18 cellular contexts compared by ENCODE assay signal in the genomic region with DNA sequence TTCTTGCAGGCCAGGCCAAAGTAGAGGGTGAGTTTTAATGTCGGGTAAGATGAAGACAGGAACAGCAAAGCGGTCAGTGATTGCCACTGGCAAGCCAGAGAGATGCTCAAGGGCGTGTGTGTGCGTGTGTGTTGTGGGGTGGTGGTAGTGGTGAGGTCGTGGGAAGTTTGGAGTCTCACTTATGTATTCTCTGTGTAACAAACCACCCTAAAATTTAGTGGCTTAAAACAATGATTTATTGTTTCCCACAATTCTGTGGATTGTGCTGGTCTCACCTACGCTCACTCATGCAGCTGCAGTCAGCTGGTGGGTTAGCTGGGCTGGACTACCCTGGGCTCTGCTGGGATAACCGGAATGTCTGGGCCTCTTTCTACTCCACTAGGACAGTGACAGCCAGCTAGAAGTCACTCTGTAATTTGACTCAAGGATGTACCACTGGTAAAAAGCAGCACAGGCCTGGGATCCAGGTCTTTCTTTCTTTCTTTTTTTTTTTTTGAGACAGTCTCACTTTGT. TPM values are rescaled to one million over a fixed set of nuclear protein-coding genes. Genes with fewer than 3 reads are reported as not detected.
A peak's percentile ranks its signal among the peaks of the same experiment; 100 is the strongest.
DNase-seq lines count a peak whose midpoint lies in the region; ATAC-seq and FAIRE-seq lines count a peak whose summit lies in the region.
"Had no signal": no experiment of that assay in that cellular context is flagged by ENCODE, and none has a peak within 500 bp of the region (broad histone marks: within the 10 kb centered on the region; RNA-seq: fewer than 3 reads in every experiment).

No MANE protein-coding gene starts in this region.

- H3K36me3 ChIP-seq in neuronal stem cell (replicated peaks in 1 of 2; ENCODE audit: control insufficient read depth in 2 of 2, insufficient read depth in 2 of 2, low read length in 2 of 2): no peaks in the 10 kb centered on the region
- H3K36me3 ChIP-seq: sigmoid colon, SJCRH30 had no signal

- H3K27me3 Mint-ChIP-seq in activated T-cell treated with anti-CD3 and anti-CD28 coated beads, Interleukin-2, amount 50 U/mL, for 24 hours: no peaks in the 10 kb centered on the region
- H3K27me3 Mint-ChIP-seq in activated T-cell treated with anti-CD3 and anti-CD28 coated beads, Interleukin-2, amount 50 U/mL, for 4 hours (ENCODE audit: low read depth): no peaks in the 10 kb centered on the region
- no peaks in the 10 kb centered on the region for H3K27me3 Mint-ChIP-seq in activated naive CD8-positive, alpha-beta T cell treated with anti-CD3 and anti-CD28 coated beads, Interleukin-2, amount 10 ng/mL, durations not matched to agents 7 days and 5 days
- H3K27me3 Mint-ChIP-seq: CD4-positive, alpha-beta T cell had no signal

- no peak overlapping the region for H3K27ac ChIP-seq in neuronal stem cell (replicated peaks; ENCODE audit: low read length)
- H3K27ac ChIP-seq: sigmoid colon, SJCRH30, testis had no signal

- H3K9me3 ChIP-seq in neuronal stem cell (replicated peaks in 1 of 2; ENCODE audit: control insufficient read depth in 2 of 2, insufficient read depth in 1 of 2, low read depth in 1 of 2, low read length in 2 of 2): peaks cover 0 to 2% of the 10 kb centered on the region in 2 donors
- H3K9me3 ChIP-seq: sigmoid colon, SJCRH30, testis had no signal

- no peak overlapping the region for H3K18ac ChIP-seq in neuronal stem cell (ENCODE audit: low read length)

- H2AFZ ChIP-seq in neuronal stem cell (ENCODE audit: low read length): no peak overlapping the region

- ATAC-seq in activated T-cell treated with anti-CD3 and anti-CD28 coated beads, Interleukin-2, amount 50 U/mL, for 4 hours: no peak
- peak; percentile 18 for ATAC-seq in GM21529 (IDR thresholded peaks at IDR 0.05; ENCODE audit: unreplicated experiment)
- peak; percentile 18 for ATAC-seq in activated naive CD8-positive, alpha-beta T cell treated with anti-CD3 and anti-CD28 coated beads, Interleukin-2, amount 10 ng/mL, durations not matched to agents 7 days and 5 days (ENCODE audit: low read depth)
- ATAC-seq in GM21528 (IDR thresholded peaks at IDR 0.05; ENCODE audit: low FRiP score, unreplicated experiment): no peak

- H3K36me3 Mint-ChIP-seq in activated T-cell treated with anti-CD3 and anti-CD28 coated beads, Interleukin-2, amount 50 U/mL, for 24 hours (ENCODE audit: low read depth): no peaks in the 10 kb centered on the region
- no peaks in the 10 kb centered on the region for H3K36me3 Mint-ChIP-seq in activated T-cell treated with anti-CD3 and anti-CD28 coated beads, Interleukin-2, amount 50 U/mL, for 4 hours (ENCODE audit: insufficient read depth)
- H3K36me3 Mint-ChIP-seq in activated naive CD8-positive, alpha-beta T cell treated with anti-CD3 and anti-CD28 coated beads, Interleukin-2, amount 10 ng/mL, durations not matched to agents 7 days and 5 days: peaks cover 4% of the 10 kb centered on the region

- FAIRE-seq in HTR-8/SVneo (lab: Jason Lieb, UNC): no peak
- FAIRE-seq: islet of Langerhans had no signal

- H3K4me3 ChIP-seq in neuronal stem cell (ENCODE audit: low read length in 2 of 2): no peak overlapping the region
- H3K4me3 ChIP-seq: sigmoid colon, SJCRH30, testis had no signal

- WGBS in neuronal stem cell (ENCODE audit: extremely low coverage in 2 of 2, insufficient read length in 2 of 2, insufficient replicate concordance in 1 of 2), 2 donors: no CpG with 5 or more reads among the region's 7 CpGs

- H3K27ac Mint-ChIP-seq in activated T-cell treated with anti-CD3 and anti-CD28 coated beads, Interleukin-2, amount 50 U/mL, for 24 hours: peak overlapping the region; percentile 17
- peak overlapping the region; percentile 74 for H3K27ac Mint-ChIP-seq in activated naive CD8-positive, alpha-beta T cell treated with anti-CD3 and anti-CD28 coated beads, Interleukin-2, amount 10 ng/mL, durations not matched to agents 7 days and 5 days
- H3K27ac Mint-ChIP-seq: CD4-positive, alpha-beta T cell had no signal

- H2BK15ac ChIP-seq in neuronal stem cell (ENCODE audit: low read length): peak overlapping the region; percentile 58

- no peak overlapping the region for H3K4me3 Mint-ChIP-seq in activated T-cell treated with anti-CD3 and anti-CD28 coated beads, Interleukin-2, amount 50 U/mL, for 24 hours
- H3K4me3 Mint-ChIP-seq in activated T-cell treated with anti-CD3 and anti-CD28 coated beads, Interleukin-2, amount 50 U/mL, for 4 hours: no peak overlapping the region
- H3K4me3 Mint-ChIP-seq in activated naive CD8-positive, alpha-beta T cell treated with anti-CD3 and anti-CD28 coated beads, Interleukin-2, amount 10 ng/mL, durations not matched to agents 7 days and 5 days: peak overlapping the region; percentile 0
- H3K4me3 Mint-ChIP-seq: CD4-positive, alpha-beta T cell had no signal

- H3K14ac ChIP-seq in neuronal stem cell (ENCODE audit: low read length): peak overlapping the region; percentile 47

- H2AK5ac ChIP-seq in neuronal stem cell (ENCODE audit: low read depth, low read length): no peak overlapping the region

- H3K4ac ChIP-seq in neuronal stem cell (ENCODE audit: low read length): no peak overlapping the region

- POLR2A ChIA-PET in activated naive CD8-positive, alpha-beta T cell treated with anti-CD3 and anti-CD28 coated beads, Interleukin-2, amount 10 ng/mL, durations not matched to agents 7 days and 5 days (lab: Charles Lee): interaction anchor here (0.6 to 2.2 kb wide), 5 partner anchors 8 to 106 kb away, joined by 3 to 15 read pairs (median 3); partner anchors contain the start of gene BHLHE40

- no peak overlapping the region for H3K4me2 ChIP-seq in neuronal stem cell (ENCODE audit: insufficient read depth, low read length, poor library complexity, severe bottlenecking)

- H2BK120ac ChIP-seq in neuronal stem cell (ENCODE audit: low read depth, low read length): no peak overlapping the region

- H3K4me1 Mint-ChIP-seq in activated T-cell treated with anti-CD3 and anti-CD28 coated beads, Interleukin-2, amount 50 U/mL, for 24 hours (ENCODE audit: low read depth): peaks cover 26% of the 10 kb centered on the region
- peaks cover 16% of the 10 kb centered on the region for H3K4me1 Mint-ChIP-seq in activated T-cell treated with anti-CD3 and anti-CD28 coated beads, Interleukin-2, amount 50 U/mL, for 4 hours (ENCODE audit: low read depth)
- peaks cover 24% of the 10 kb centered on the region for H3K4me1 Mint-ChIP-seq in activated naive CD8-positive, alpha-beta T cell treated with anti-CD3 and anti-CD28 coated beads, Interleukin-2, amount 10 ng/mL, durations not matched to agents 7 days and 5 days

- no peak overlapping the region for H3K9ac ChIP-seq in neuronal stem cell (ENCODE audit: low read depth, low read length, poor library complexity)

- no peak overlapping the region for H3K23ac ChIP-seq in neuronal stem cell (ENCODE audit: low read depth, low read length, poor library complexity)

- H3K9me3 Mint-ChIP-seq in activated T-cell treated with anti-CD3 and anti-CD28 coated beads, Interleukin-2, amount 50 U/mL, for 24 hours: peaks cover 4% of the 10 kb centered on the region
- H3K9me3 Mint-ChIP-seq in activated T-cell treated with anti-CD3 and anti-CD28 coated beads, Interleukin-2, amount 50 U/mL, for 4 hours: no peaks in the 10 kb centered on the region
- peaks cover 2% of the 10 kb centered on the region for H3K9me3 Mint-ChIP-seq in activated naive CD8-positive, alpha-beta T cell treated with anti-CD3 and anti-CD28 coated beads, Interleukin-2, amount 10 ng/mL, durations not matched to agents 7 days and 5 days
- H3K9me3 Mint-ChIP-seq: CD4-positive, alpha-beta T cell had no signal

- H3K79me1 ChIP-seq in neuronal stem cell (ENCODE audit: low read depth, low read length): no peaks in the 10 kb centered on the region

- no peak overlapping the region for H4K91ac ChIP-seq in neuronal stem cell (ENCODE audit: low read depth, low read length, poor library complexity)

- H3K4me1 ChIP-seq in neuronal stem cell (ENCODE audit: control insufficient read depth in 2 of 2, insufficient read depth in 1 of 2, low read depth in 1 of 2, low read length in 2 of 2): no peaks in the 10 kb centered on the region
- H3K4me1 ChIP-seq: sigmoid colon, SJCRH30, testis had no signal

- no peak for DNase-seq in activated T-cell treated with anti-CD3 and anti-CD28 coated beads, Interleukin-2, amount 50 U/mL, for 24 hours
- no peak for DNase-seq in activated T-cell treated with anti-CD3 and anti-CD28 coated beads, Interleukin-2, amount 50 U/mL, for 4 hours
- DNase-seq in activated naive CD8-positive, alpha-beta T cell treated with anti-CD3 and anti-CD28 coated beads, Interleukin-2, amount 10 ng/mL, durations not matched to agents 7 days and 5 days: peak; percentile 49
- DNase-seq in neuronal stem cell (ENCODE audit: low spot score) (no peak), HTR-8/SVneo (ENCODE audit: insufficient read length, low spot score) (no peak), superior temporal gyrus (ENCODE audit: extremely low spot score) (no peak)
- DNase-seq: ACHN; CD4-positive, alpha-beta T cell; cortex of kidney; mesendoderm; NCI-H1436; NCI-H446; sigmoid colon; SJCRH30; testis had no signal

- no peak overlapping the region for H4K8ac ChIP-seq in neuronal stem cell (ENCODE audit: low read depth, low read length)

- H2BK12ac ChIP-seq in neuronal stem cell (ENCODE audit: low read length): no peak overlapping the region

- H2BK5ac ChIP-seq in neuronal stem cell (ENCODE audit: low read length): no peak overlapping the region

- H3K27me3 ChIP-seq in neuronal stem cell (ENCODE audit: control insufficient read depth in 3 of 3, insufficient read depth in 3 of 3, low read depth in 1 of 3, low read length in 3 of 3): no peaks in the 10 kb centered on the region
- H3K27me3 ChIP-seq: sigmoid colon, SJCRH30, testis had no signal

RNA-seq across cellular contexts. Expression of gene BHLHE40, which starts 50.9 kb away (rescaled TPM):
- 10 to 100 TPM; 61.9 to 90.8 (median 86.6) TPM for total RNA-seq in activated T-cell treated with anti-CD3 and anti-CD28 coated beads, Interleukin-2, amount 50 U/mL, for 4 hours
- total RNA-seq in activated naive CD8-positive, alpha-beta T cell treated with anti-CD3 and anti-CD28 coated beads, Interleukin-2, amount 10 ng/mL, durations not matched to agents 7 days and 5 days: 100 to 1,000 TPM; 208 to 225 TPM
- polyA plus RNA-seq in neuronal stem cell (2013, experiment 1 of 2): 0.20 TPM
- polyA plus RNA-seq in neuronal stem cell (2013, experiment 2 of 2): 0.22 TPM

Comparison
In these comparisons a context has a peak if more than half of its experiments do, and no peak if none do; other contexts are left out.
1. ATAC-seq: peak in GM21529 (single experiment) and activated naive CD8-positive, alpha-beta T cell treated with anti-CD3 and anti-CD28 coated beads, Interleukin-2, amount 10 ng/mL, durations not matched to agents 7 days and 5 days (single experiment); none in activated T-cell treated with anti-CD3 and anti-CD28 coated beads, Interleukin-2, amount 50 U/mL, for 4 hours (0 of 2) and GM21528 (single experiment).